ENCODE assay signal across 17 cellular contexts in genomic region chr6:106380407-106380806, GRCh38. TPM values are rescaled to one million over a fixed set of nuclear protein-coding genes. Genes with fewer than 3 reads are reported as not detected.
DNase-seq lines count a peak whose midpoint lies in the region; TF ChIP-seq lines count a peak whose summit lies in the region.
"Had no signal": no experiment of that assay in that cellular context is flagged by ENCODE, and none has a peak within 500 bp of the region (broad histone marks: within the 10 kb centered on the region; RNA-seq: fewer than 3 reads in every experiment).

No MANE protein-coding gene starts in this region.

- no peaks in the 10 kb centered on the region for H3F3A ChIP-seq in Loucy (ENCODE audit: low read depth)

- TF ChIP-seq CTCF in Loucy (conservative IDR thresholded peaks at IDR 0.05; ENCODE audit: low read length), result no peak
- no peak for TF ChIP-seq CTCF in breast epithelium (IDR thresholded peaks at IDR 0.05)
- TF ChIP-seq CTCF in fibroblast of the aortic adventitia (IDR thresholded peaks at IDR 0.05; ENCODE audit: insufficient read depth, low read length), result no peak

- H3K4me1 ChIP-seq in Loucy (ENCODE audit: insufficient read depth, low read length, poor library complexity, severe bottlenecking), result peaks cover 13% of the 10 kb centered on the region
- H3K4me1 ChIP-seq in breast epithelium, result peaks cover 0 to 8% of the 10 kb centered on the region in 2 donors
- H3K4me1 ChIP-seq: HAP-1 had no signal

- intact Hi-C loops in breast epithelium (cut with DNase I; ENCODE audit: low total_unique reads), result no loop called here

- DNase-seq in breast epithelium (ENCODE audit: low spot score in 2 of 2), result no peak
- DNase-seq in fibroblast of the aortic adventitia (ENCODE audit: low read depth), result peak; percentile 35
- no peak for DNase-seq in COR-L47 (lab: John Stamatoyannopoulos, UW)
- no peak for DNase-seq in DMS153 treated with DMSO at 0.1 percent for 48 hours (lab: John Stamatoyannopoulos, UW; ENCODE audit: unreplicated experiment)
- no peak for DNase-seq in germinal center (ENCODE audit: low spot score)
- no peak for DNase-seq in erythroblast (lab: John Stamatoyannopoulos, UW)
- DNase-seq: C1 segment of cervical spinal cord; CD8-positive, alpha-beta memory T cell; DMS79 treated with DMSO at 0.1 percent for 48 hours; KBM-7; NCI-H1048; NCI-H1436 treated with DMSO at 0.1 percent for 48 hours; NCI-H2029 treated with DMSO at 0.1 percent for 48 hours; NCI-H2171; NCI-H526 had no signal

- H3K79me2 ChIP-seq in Loucy (ENCODE audit: insufficient read depth, low read length), result no peaks in the 10 kb centered on the region

- H3K36me3 ChIP-seq in Loucy (ENCODE audit: insufficient read depth, low read length), result no peaks in the 10 kb centered on the region
- H3K36me3 ChIP-seq in breast epithelium, result no peaks in the 10 kb centered on the region
- H3K36me3 ChIP-seq: HAP-1 had no signal

- H3K9ac ChIP-seq in Loucy (ENCODE audit: low read depth, low read length, poor library complexity, severe bottlenecking), result no peak overlapping the region

- H3K4me2 ChIP-seq in Loucy (ENCODE audit: low read depth, low read length, poor library complexity, severe bottlenecking), result no peak overlapping the region

- TF ChIP-seq POLR2A in breast epithelium (IDR thresholded peaks at IDR 0.05) (no peak), erythroblast (IDR thresholded peaks at IDR 0.05; ENCODE audit: low read length) (no peak)

- H3K27me3 ChIP-seq in Loucy (ENCODE audit: insufficient read depth, low read length, poor library complexity, severe bottlenecking), result no peaks in the 10 kb centered on the region
- H3K27me3 ChIP-seq in breast epithelium, result no peaks in the 10 kb centered on the region

- peak overlapping the region; percentile 15; the same call in 1 of the 2 replicates for H2AFZ ChIP-seq in Loucy (ENCODE audit: low read length)

- H3K9me3 ChIP-seq in Loucy (ENCODE audit: insufficient read depth, low read depth, low read length) (no peaks in the 10 kb centered on the region), breast epithelium (no peaks in the 10 kb centered on the region)
- H3K9me3 ChIP-seq: HAP-1 had no signal

- H4K20me1 ChIP-seq in Loucy (ENCODE audit: insufficient read depth, low read length, poor library complexity, severe bottlenecking), result no peaks in the 10 kb centered on the region

- H3K4me3 ChIP-seq in Loucy (ENCODE audit: low read length, poor library complexity, severe bottlenecking) (no peak overlapping the region), breast epithelium (no peak overlapping the region), fibroblast of the aortic adventitia (ENCODE audit: low read depth, low read length) (no peak overlapping the region)
- H3K4me3 ChIP-seq: HAP-1 had no signal

- no peaks in the 10 kb centered on the region for H3K9me2 ChIP-seq in Loucy (replicated peaks; ENCODE audit: low read depth, low read length)

- peak overlapping the region; percentile 44 to 61 for H3K27ac ChIP-seq in breast epithelium

RNA-seq across cellular contexts. Expression of gene CRYBG1, which starts 19.9 kb away (rescaled TPM):
- total RNA-seq in breast epithelium (100 to 1,000 TPM in 1 of 3 donors, 10 to 100 TPM in 2; 30.9 to 142 (median 38.3) TPM), fibroblast of the aortic adventitia (ENCODE audit: low replicate concordance) (19.3 and 105 TPM in 2 replicates)

RNA-seq across cellular contexts. Expression of gene ATG5, which starts 54.8 kb away (rescaled TPM):
- total RNA-seq in breast epithelium (10 to 100 TPM; 35.8 to 51.1 (median 45.9) TPM), fibroblast of the aortic adventitia (ENCODE audit: low replicate concordance) (31.0 and 45.4 TPM in 2 replicates)
